In genomic region chr14:64654072-64654899, GRCh38 we compare ENCODE assay signal across 8 cellular contexts. TPM values are rescaled to one million over a fixed set of nuclear protein-coding genes. Genes with fewer than 3 reads are reported as not detected.
DNase-seq lines count a peak whose midpoint lies in the region; ATAC-seq and TF ChIP-seq lines count a peak whose summit lies in the region.

No MANE protein-coding gene starts in this region.

- no peak for ATAC-seq in HG03442 (IDR thresholded peaks at IDR 0.05; ENCODE audit: unreplicated experiment)

- TF ChIP-seq POLR2A in spleen (IDR thresholded peaks at IDR 0.05): no peak

- H3K4me1 ChIP-seq in spleen: peaks cover 0 to 18% (median 10%) of the 10 kb centered on the region in 6 donors

- H3K9me3 ChIP-seq in spleen: no peaks in the 10 kb centered on the region

- DNase-seq in NCI-H1092 treated with DMSO at 0.1 percent for 48 hours (lab: John Stamatoyannopoulos, UW): peak; percentile 13
- no peak for DNase-seq in NCI-H1092 (lab: John Stamatoyannopoulos, UW)
- DNase-seq in SIG-M5 (lab: John Stamatoyannopoulos, UW): peak; percentile 70
- peak; percentile 72 for DNase-seq in fibroblast of pulmonary artery (ENCODE audit: low read depth)
- no peak for DNase-seq in spleen
- DNase-seq in G401 (ENCODE audit: low spot score): no peak
- no peak for DNase-seq in NCI-H524 (lab: John Stamatoyannopoulos, UW)

- no peaks in the 10 kb centered on the region for H3K36me3 ChIP-seq in spleen

- in situ Hi-C loops in G401 (cut with HindIII; ENCODE audit: low sequenced_read_pairs): no loop called here

- intact Hi-C loops in spleen (cut with DNase I; ENCODE audit: low total_unique reads): no loop called here

- 24 to 34% (median 28%) methylated on average over 7 of the region's 7 CpGs for WGBS in spleen, 5 donors

- TF ChIP-seq CTCF in fibroblast of pulmonary artery (IDR thresholded peaks at IDR 0.05; ENCODE audit: low read length, missing control alignments): no peak
- no peak for TF ChIP-seq CTCF in spleen (IDR thresholded peaks at IDR 0.05 in 8 of 11, conservative IDR thresholded peaks at IDR 0.05 in 3 of 11)

- H3K27me3 ChIP-seq in spleen (replicated peaks in 1 of 7): no peaks in the 10 kb centered on the region

- H3K27ac ChIP-seq in spleen: peak overlapping the region in 7 of 8 donors; percentile 42 to 58 (median 52)

- H3K4me3 ChIP-seq in fibroblast of pulmonary artery (replicated peaks; ENCODE audit: low read depth, low read length) (no peak overlapping the region), spleen (no peak overlapping the region)

RNA-seq across cellular contexts. Expression of gene PLEKHG3, which starts 49.9 kb away (rescaled TPM):
- 10 to 100 TPM; 31.5 to 77.7 (median 56.2) TPM for total RNA-seq in spleen
- 10 to 100 TPM in 2 of 3 donors, 1 to 10 TPM in 1; 4.5 to 17.1 (median 12.3) TPM for polyA plus RNA-seq in spleen
- total RNA-seq in G401 (2014; rRNA removed; shearing (Covaris generic)): 5.2 and 6.7 TPM in 2 replicates

Comparison
In these comparisons a context has a peak if more than half of its experiments do, and no peak if none do; other contexts are left out.
1. DNase-seq: peak in NCI-H1092 treated with DMSO at 0.1 percent for 48 hours (single experiment), SIG-M5 (single experiment) and fibroblast of pulmonary artery (single experiment); none in NCI-H1092 (single experiment), spleen (single experiment), G401 (single experiment) and NCI-H524 (0 of 2).